1 cellular context compared by ENCODE assay signal in genomic region chr15:55407949-55408766, GRCh38.
A peak's percentile ranks its signal among the peaks of the same experiment; 100 is the strongest.
TF ChIP-seq lines count a peak whose summit lies in the region.

A gene with protein sequence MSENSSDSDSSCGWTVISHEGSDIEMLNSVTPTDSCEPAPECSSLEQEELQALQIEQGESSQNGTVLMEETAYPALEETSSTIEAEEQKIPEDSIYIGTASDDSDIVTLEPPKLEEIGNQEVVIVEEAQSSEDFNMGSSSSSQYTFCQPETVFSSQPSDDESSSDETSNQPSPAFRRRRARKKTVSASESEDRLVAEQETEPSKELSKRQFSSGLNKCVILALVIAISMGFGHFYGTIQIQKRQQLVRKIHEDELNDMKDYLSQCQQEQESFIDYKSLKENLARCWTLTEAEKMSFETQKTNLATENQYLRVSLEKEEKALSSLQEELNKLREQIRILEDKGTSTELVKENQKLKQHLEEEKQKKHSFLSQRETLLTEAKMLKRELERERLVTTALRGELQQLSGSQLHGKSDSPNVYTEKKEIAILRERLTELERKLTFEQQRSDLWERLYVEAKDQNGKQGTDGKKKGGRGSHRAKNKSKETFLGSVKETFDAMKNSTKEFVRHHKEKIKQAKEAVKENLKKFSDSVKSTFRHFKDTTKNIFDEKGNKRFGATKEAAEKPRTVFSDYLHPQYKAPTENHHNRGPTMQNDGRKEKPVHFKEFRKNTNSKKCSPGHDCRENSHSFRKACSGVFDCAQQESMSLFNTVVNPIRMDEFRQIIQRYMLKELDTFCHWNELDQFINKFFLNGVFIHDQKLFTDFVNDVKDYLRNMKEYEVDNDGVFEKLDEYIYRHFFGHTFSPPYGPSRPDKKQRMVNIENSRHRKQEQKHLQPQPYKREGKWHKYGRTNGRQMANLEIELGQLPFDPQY (minus strand): TSS chr15:55408359. CDS start chr15:55389424, 18,935 bp downstream.
Gene PIERCE2 (plus strand): TSS chr15:55408495. CDS start chr15:55408769, 274 bp downstream.

TF ChIP-seq in HepG2, 621 proteins besides CTCF, POLR2A, EP300 and RAD21 (continued from another document and continues in another):
- no peak for TF ChIP-seq ZBTB2 (CRISPR knock-in tag; IDR thresholded peaks at IDR 0.05; ENCODE audit: low read depth)
- no peak for TF ChIP-seq NFE2L2 (IDR thresholded peaks at IDR 0.05; ENCODE audit: low read length)
- peak; percentile 93 for TF ChIP-seq SKI (IDR thresholded peaks at IDR 0.05; ENCODE audit: partially characterized antibody)
- no peak for TF ChIP-seq MYNN (CRISPR knock-in tag; IDR thresholded peaks at IDR 0.05; ENCODE audit: low read depth)
- TF ChIP-seq SETDB1 (CRISPR knock-in tag; IDR thresholded peaks at IDR 0.05; ENCODE audit: borderline replicate concordance): no peak
- peak; percentile 86; the same call in 1 of the 2 replicates for TF ChIP-seq DNMT1 (CRISPR knock-in tag; IDR thresholded peaks at IDR 0.05)
- no peak for TF ChIP-seq MED13 (CRISPR knock-in tag; IDR thresholded peaks at IDR 0.05)
- no peak for TF ChIP-seq ZNF354B (CRISPR knock-in tag; IDR thresholded peaks at IDR 0.05)
- TF ChIP-seq, protein P1, sequence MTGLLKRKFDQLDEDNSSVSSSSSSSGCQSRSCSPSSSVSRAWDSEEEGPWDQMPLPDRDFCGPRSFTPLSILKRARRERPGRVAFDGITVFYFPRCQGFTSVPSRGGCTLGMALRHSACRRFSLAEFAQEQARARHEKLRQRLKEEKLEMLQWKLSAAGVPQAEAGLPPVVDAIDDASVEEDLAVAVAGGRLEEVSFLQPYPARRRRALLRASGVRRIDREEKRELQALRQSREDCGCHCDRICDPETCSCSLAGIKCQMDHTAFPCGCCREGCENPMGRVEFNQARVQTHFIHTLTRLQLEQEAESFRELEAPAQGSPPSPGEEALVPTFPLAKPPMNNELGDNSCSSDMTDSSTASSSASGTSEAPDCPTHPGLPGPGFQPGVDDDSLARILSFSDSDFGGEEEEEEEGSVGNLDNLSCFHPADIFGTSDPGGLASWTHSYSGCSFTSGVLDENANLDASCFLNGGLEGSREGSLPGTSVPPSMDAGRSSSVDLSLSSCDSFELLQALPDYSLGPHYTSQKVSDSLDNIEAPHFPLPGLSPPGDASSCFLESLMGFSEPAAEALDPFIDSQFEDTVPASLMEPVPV (CRISPR knock-in tag; IDR thresholded peaks at IDR 0.05): peak; percentile 76; the same call in 1 of the 2 replicates
- TF ChIP-seq FOXP1 (IDR thresholded peaks at IDR 0.05): no peak
- TF ChIP-seq FOXP1 (CRISPR knock-in tag; IDR thresholded peaks at IDR 0.05): no peak
- no peak for TF ChIP-seq ATF6 (CRISPR knock-in tag; conservative IDR thresholded peaks at IDR 0.05)
- TF ChIP-seq CHD4 (IDR thresholded peaks at IDR 0.05; ENCODE audit: borderline replicate concordance, low read length): no peak
- TF ChIP-seq PAX8 (CRISPR knock-in tag; IDR thresholded peaks at IDR 0.05; ENCODE audit: borderline replicate concordance): no peak
- no peak for TF ChIP-seq SATB2 (CRISPR knock-in tag; IDR thresholded peaks at IDR 0.05)
- TF ChIP-seq ISX (CRISPR knock-in tag; conservative IDR thresholded peaks at IDR 0.05): no peak
- TF ChIP-seq SIN3A (IDR thresholded peaks at IDR 0.05; ENCODE audit: borderline replicate concordance, low read depth, low read length): 0 out of 2 replicates have a peak, but pooled peaks have one; percentile 50
- TF ChIP-seq ZIK1 (CRISPR knock-in tag; IDR thresholded peaks at IDR 0.05; ENCODE audit: borderline replicate concordance, low read depth): no peak; the same call in 1 of the 2 replicates
- TF ChIP-seq, protein P2, sequence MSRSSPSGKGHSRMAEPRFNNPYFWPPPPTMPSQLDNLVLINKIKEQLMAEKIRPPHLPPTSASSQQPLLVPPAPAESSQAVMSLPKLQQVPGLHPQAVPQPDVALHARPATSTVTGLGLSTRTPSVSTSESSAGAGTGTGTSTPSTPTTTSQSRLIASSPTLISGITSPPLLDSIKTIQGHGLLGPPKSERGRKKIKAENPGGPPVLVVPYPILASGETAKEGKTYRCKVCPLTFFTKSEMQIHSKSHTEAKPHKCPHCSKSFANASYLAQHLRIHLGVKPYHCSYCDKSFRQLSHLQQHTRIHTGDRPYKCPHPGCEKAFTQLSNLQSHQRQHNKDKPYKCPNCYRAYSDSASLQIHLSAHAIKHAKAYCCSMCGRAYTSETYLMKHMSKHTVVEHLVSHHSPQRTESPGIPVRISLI (CRISPR knock-in tag; IDR thresholded peaks at IDR 0.05; ENCODE audit: borderline replicate concordance): peak; percentile 49; the same call in 1 of the 2 replicates
- TF ChIP-seq ZNF326 (CRISPR knock-in tag; IDR thresholded peaks at IDR 0.05; ENCODE audit: borderline replicate concordance): no peak
- no peak for TF ChIP-seq NR3C1 (CRISPR knock-in tag; IDR thresholded peaks at IDR 0.05)
- TF ChIP-seq ESRRA (CRISPR knock-in tag; IDR thresholded peaks at IDR 0.05; ENCODE audit: low read depth): peak; percentile 54; the same call in 1 of the 2 replicates
- TF ChIP-seq, protein P3, sequence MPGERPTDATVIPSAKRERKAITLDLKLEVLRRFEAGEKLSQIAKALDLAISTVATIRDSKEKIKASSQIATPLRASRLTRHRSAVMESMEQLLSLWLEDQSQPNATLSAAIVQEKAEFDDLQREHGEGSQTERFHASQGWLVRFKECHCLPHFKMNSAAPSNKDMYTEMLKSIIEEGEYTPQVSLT (CRISPR knock-in tag; IDR thresholded peaks at IDR 0.05; ENCODE audit: borderline replicate concordance, low read depth): no peak
- TF ChIP-seq TGIF2 (CRISPR knock-in tag; IDR thresholded peaks at IDR 0.05): peak; percentile 68
- TF ChIP-seq HIVEP1 (CRISPR knock-in tag; IDR thresholded peaks at IDR 0.05): peak; percentile 85; the same call in 1 of the 2 replicates
- peak; percentile 38; the same call in 1 of the 2 replicates for TF ChIP-seq ATF1 (CRISPR knock-in tag; IDR thresholded peaks at IDR 0.05)
- TF ChIP-seq, protein P4, sequence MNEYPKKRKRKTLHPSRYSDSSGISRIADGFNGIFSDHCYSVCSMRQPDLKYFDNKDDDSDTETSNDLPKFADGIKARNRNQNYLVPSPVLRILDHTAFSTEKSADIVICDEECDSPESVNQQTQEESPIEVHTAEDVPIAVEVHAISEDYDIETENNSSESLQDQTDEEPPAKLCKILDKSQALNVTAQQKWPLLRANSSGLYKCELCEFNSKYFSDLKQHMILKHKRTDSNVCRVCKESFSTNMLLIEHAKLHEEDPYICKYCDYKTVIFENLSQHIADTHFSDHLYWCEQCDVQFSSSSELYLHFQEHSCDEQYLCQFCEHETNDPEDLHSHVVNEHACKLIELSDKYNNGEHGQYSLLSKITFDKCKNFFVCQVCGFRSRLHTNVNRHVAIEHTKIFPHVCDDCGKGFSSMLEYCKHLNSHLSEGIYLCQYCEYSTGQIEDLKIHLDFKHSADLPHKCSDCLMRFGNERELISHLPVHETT (CRISPR knock-in tag; conservative IDR thresholded peaks at IDR 0.05): peak; percentile 30; the same call in 1 of the 2 replicates
- no peak for TF ChIP-seq KIAA2018 (CRISPR knock-in tag; IDR thresholded peaks at IDR 0.05; ENCODE audit: borderline replicate concordance)
- no peak for TF ChIP-seq ZNF180 (CRISPR knock-in tag; IDR thresholded peaks at IDR 0.05; ENCODE audit: borderline replicate concordance, low read depth)
- TF ChIP-seq, protein P5, sequence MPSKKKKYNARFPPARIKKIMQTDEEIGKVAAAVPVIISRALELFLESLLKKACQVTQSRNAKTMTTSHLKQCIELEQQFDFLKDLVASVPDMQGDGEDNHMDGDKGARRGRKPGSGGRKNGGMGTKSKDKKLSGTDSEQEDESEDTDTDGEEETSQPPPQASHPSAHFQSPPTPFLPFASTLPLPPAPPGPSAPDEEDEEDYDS (CRISPR knock-in tag; IDR thresholded peaks at IDR 0.05): peak; percentile 70; the same call in 1 of the 2 replicates
- TF ChIP-seq, protein P6, sequence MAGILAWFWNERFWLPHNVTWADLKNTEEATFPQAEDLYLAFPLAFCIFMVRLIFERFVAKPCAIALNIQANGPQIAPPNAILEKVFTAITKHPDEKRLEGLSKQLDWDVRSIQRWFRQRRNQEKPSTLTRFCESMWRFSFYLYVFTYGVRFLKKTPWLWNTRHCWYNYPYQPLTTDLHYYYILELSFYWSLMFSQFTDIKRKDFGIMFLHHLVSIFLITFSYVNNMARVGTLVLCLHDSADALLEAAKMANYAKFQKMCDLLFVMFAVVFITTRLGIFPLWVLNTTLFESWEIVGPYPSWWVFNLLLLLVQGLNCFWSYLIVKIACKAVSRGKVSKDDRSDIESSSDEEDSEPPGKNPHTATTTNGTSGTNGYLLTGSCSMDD (CRISPR knock-in tag; IDR thresholded peaks at IDR 0.05): 0 out of 2 replicates have a peak, but pooled peaks have one; percentile 24
- no peak for TF ChIP-seq ZNF34 (CRISPR knock-in tag; IDR thresholded peaks at IDR 0.05; ENCODE audit: borderline replicate concordance)
- peak; percentile 44; the same call in 1 of the 2 replicates for TF ChIP-seq SUZ12 (IDR thresholded peaks at IDR 0.05; ENCODE audit: low read depth, low read length)
- peak; percentile 76; the same call in 1 of the 2 replicates for TF ChIP-seq ZNF564 (CRISPR knock-in tag; IDR thresholded peaks at IDR 0.05)
- no peak for TF ChIP-seq ZNF30 (CRISPR knock-in tag; IDR thresholded peaks at IDR 0.05)
- peak; percentile 85 for TF ChIP-seq KDM2A (CRISPR knock-in tag; IDR thresholded peaks at IDR 0.05; ENCODE audit: borderline replicate concordance, low read depth)
- no peak for TF ChIP-seq ZFYVE20 (CRISPR knock-in tag; IDR thresholded peaks at IDR 0.05; ENCODE audit: borderline replicate concordance, low read depth)
